In the genomic region with DNA sequence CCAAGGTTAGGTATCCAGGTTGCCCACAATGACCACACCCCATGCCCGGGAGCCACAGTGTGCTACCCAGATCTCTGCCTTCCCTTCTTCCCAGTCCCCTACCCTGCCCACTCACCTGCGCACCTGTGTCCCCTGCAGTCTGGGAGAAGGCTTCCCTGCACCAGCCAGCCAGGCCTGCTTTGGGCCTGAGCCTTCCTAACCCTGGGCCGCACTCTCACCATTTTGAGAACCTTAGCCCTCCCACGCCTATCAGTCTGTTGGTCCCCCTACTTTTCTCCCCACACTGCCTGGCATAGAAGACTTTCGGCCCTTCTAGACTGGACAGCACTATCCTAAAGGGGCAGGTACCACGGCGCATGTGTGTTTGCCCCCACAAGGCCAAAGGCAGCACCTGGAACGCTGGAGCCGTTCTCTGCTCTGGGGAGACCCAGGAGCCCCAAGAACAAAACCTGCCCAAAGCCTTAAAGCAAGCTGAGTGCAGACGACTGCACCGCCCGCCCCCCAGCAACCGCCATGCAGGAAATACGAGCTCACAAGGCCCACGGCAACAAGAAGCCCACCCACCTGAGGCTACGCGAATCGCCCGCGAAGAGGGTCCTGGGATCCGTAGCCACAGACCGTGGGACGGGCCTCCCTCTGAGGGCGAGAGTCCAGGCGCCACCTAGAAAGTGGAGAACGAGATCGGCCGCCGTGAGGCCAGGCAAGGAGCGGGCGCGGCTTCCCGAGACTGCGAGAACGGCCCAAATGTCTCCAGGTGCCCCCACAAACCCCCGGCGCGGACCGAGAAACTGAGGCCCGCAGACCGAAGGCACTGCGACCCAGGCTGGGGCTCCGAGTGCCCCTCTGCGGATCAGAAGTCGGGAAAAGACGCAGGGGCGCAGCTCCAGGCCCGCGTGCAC, we compare ENCODE assay signal across 8 cellular contexts. TPM values are rescaled to one million over a fixed set of nuclear protein-coding genes. Genes with fewer than 3 reads are reported as not detected.
DNase-seq lines count a peak whose midpoint lies in the region; ATAC-seq and TF ChIP-seq lines count a peak whose summit lies in the region.

No MANE protein-coding gene starts in this region.

- CTCF ChIA-PET in AG04449 (lab: Yijun Ruan, JAX): interaction anchor here (0.9 to 1.5 kb wide), 3 partner anchors 12 to 124 kb away, joined by 3 to 6 read pairs (median 6); no protein-coding TSS in a partner anchor

- H3K36me3 ChIP-seq in liver (ENCODE audit: control insufficient read depth in 4 of 4, insufficient read depth in 3 of 4, low read depth in 1 of 4, low read length in 3 of 4): peaks cover 0 to 13% (median 9%) of the 10 kb centered on the region in 4 donors

- WGBS in liver: under 1% methylated on average over 49 of the region's 49 CpGs

- H3K9ac ChIP-seq in liver (ENCODE audit: low read depth in 1 of 2, low read length in 2 of 2): peak overlapping the region; percentile 14 to 73

- POLR2A ChIA-PET in AG04449 (lab: Yijun Ruan, JAX): interaction anchor here (0.9 to 1.9 kb wide), 3 partner anchors 9 to 24 kb away, joined by 3 to 5 read pairs (median 4); no protein-coding TSS in a partner anchor

- peaks cover 10 to 27% (median 24%) of the 10 kb centered on the region in 4 donors for H3K4me1 ChIP-seq in liver (ENCODE audit: control insufficient read depth in 4 of 4, insufficient read depth in 4 of 4, low read length in 3 of 4)

- TF ChIP-seq CTCF in AG04449 (IDR thresholded peaks at IDR 0.05; ENCODE audit: insufficient read depth, low read length, missing control alignments) (no peak), cardiac fibroblast (IDR thresholded peaks at IDR 0.05; ENCODE audit: low read depth, low read length) (no peak), liver (IDR thresholded peaks at IDR 0.05; ENCODE audit: low read depth, low read length, missing input control) (no peak)

- TF ChIP-seq RAD21 in liver (IDR thresholded peaks at IDR 0.05): no peak

- H3K27ac ChIP-seq in liver (ENCODE audit: low read depth in 1 of 2, low read length in 2 of 2): peak overlapping the region; percentile 47 to 95
- H3K27ac ChIP-seq in substantia nigra (ENCODE audit: low read depth, low read length, poor library complexity, severe bottlenecking): peak overlapping the region; percentile 73

- DNase-seq in AG04449 (ENCODE audit: low read depth, low spot score) (no peak), NAMALWA (ENCODE audit: low spot score) (peak; percentile 40), cardiac fibroblast (ENCODE audit: low read depth in 2 of 2) (peak in 1 of 2 donors; percentile 17), substantia nigra (lab: John Stamatoyannopoulos, UW) (peak in 2 of 49 donors; percentile 47 to 55), DMS114 treated with DMSO at 0.1 percent for 48 hours (lab: John Stamatoyannopoulos, UW; ENCODE audit: unreplicated experiment) (no peak), NCI-H510A treated with DMSO at 0.1 percent for 48 hours (lab: John Stamatoyannopoulos, UW) (no peak)

- peak overlapping the region; percentile 82 for H3K4me3 ChIP-seq in AG04449 (ENCODE audit: low read depth, low read length)
- H3K4me3 ChIP-seq in cardiac fibroblast (replicated peaks in 1 of 2; ENCODE audit: low read depth in 2 of 2, low read length in 2 of 2): peak overlapping the region; percentile 91 to 92
- H3K4me3 ChIP-seq in liver (ENCODE audit: low read depth in 1 of 3, low read length in 3 of 3): peak overlapping the region; percentile 68 to 91 (median 78)

- no peaks in the 10 kb centered on the region for H3K9me3 ChIP-seq in liver (ENCODE audit: control insufficient read depth in 4 of 4, low read length in 3 of 4)

- no peaks in the 10 kb centered on the region for H3K27me3 ChIP-seq in liver (ENCODE audit: control insufficient read depth in 4 of 4, insufficient read depth in 4 of 4, low read length in 3 of 4)

- ATAC-seq in GM19438 (IDR thresholded peaks at IDR 0.05; ENCODE audit: low read depth, unreplicated experiment): peak; percentile 3

TF ChIP-seq in liver, 16 proteins besides CTCF, POLR2A, EP300 and RAD21:
- TF ChIP-seq, protein P1, sequence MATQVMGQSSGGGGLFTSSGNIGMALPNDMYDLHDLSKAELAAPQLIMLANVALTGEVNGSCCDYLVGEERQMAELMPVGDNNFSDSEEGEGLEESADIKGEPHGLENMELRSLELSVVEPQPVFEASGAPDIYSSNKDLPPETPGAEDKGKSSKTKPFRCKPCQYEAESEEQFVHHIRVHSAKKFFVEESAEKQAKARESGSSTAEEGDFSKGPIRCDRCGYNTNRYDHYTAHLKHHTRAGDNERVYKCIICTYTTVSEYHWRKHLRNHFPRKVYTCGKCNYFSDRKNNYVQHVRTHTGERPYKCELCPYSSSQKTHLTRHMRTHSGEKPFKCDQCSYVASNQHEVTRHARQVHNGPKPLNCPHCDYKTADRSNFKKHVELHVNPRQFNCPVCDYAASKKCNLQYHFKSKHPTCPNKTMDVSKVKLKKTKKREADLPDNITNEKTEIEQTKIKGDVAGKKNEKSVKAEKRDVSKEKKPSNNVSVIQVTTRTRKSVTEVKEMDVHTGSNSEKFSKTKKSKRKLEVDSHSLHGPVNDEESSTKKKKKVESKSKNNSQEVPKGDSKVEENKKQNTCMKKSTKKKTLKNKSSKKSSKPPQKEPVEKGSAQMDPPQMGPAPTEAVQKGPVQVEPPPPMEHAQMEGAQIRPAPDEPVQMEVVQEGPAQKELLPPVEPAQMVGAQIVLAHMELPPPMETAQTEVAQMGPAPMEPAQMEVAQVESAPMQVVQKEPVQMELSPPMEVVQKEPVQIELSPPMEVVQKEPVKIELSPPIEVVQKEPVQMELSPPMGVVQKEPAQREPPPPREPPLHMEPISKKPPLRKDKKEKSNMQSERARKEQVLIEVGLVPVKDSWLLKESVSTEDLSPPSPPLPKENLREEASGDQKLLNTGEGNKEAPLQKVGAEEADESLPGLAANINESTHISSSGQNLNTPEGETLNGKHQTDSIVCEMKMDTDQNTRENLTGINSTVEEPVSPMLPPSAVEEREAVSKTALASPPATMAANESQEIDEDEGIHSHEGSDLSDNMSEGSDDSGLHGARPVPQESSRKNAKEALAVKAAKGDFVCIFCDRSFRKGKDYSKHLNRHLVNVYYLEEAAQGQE (IDR thresholded peaks at IDR 0.05): no peak
- TF ChIP-seq, protein P2, sequence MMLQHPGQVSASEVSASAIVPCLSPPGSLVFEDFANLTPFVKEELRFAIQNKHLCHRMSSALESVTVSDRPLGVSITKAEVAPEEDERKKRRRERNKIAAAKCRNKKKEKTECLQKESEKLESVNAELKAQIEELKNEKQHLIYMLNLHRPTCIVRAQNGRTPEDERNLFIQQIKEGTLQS (IDR thresholded peaks at IDR 0.05): no peak
- TF ChIP-seq, protein P3, sequence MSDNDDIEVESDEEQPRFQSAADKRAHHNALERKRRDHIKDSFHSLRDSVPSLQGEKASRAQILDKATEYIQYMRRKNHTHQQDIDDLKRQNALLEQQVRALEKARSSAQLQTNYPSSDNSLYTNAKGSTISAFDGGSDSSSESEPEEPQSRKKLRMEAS (IDR thresholded peaks at IDR 0.05): no peak
- no peak for TF ChIP-seq EGR1 (IDR thresholded peaks at IDR 0.05; ENCODE audit: low read depth in 2 of 2)
- TF ChIP-seq FOXA2 (IDR thresholded peaks at IDR 0.05): no peak
TF ChIP-seq in liver: peak in this region for 0.

RNA-seq across cellular contexts. Expression of a gene that starts 0.5 kb away (rescaled TPM):
- 1 to 10 TPM; 1.5 to 1.9 TPM for total RNA-seq in liver
- 1 to 10 TPM; 2.0 to 3.6 TPM for polyA plus RNA-seq in liver

RNA-seq across cellular contexts. Expression of a gene that starts 0.5 kb away (rescaled TPM):
- total RNA-seq in liver: 1 to 10 TPM; 6.7 to 8.0 TPM
- polyA plus RNA-seq in liver: 1 to 10 TPM; 4.2 to 8.3 TPM
